Comparison of ENCODE assay signal across 18 cellular contexts in the genomic region with DNA sequence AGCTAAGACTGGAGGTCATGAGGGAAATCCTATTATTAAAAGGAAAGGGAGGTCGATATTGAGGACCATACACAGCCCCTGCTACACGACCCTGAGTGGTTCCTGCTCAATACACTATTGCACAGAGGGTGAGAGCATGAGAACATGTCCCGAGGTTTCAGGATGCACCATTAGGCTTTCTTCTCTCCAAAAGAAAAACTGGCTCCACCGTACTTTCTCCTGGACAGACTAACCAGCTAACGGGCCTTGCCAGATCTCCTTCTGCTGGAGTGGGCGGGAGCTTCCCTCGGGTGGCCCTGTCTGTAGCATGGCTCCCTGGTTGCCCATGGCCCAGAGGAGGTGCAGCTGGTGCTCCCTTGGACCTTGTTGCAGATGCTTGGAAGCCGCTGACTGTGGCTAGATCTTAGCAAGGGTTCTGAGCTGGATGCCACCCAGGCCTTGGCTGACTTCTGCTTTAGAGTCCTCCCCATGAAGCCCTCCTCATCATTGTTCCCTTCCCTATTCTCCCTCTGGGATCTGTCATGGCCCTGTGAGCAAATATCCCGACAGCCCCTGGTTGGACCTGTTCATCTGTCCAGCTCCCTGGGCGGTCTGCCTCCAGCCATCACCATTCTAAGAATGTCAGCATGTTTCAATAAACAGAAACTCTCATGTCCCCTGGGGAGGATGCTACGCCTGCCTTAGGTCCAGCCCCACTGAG. TPM values are rescaled to one million over a fixed set of nuclear protein-coding genes. Genes with fewer than 3 reads are reported as not detected.
DNase-seq lines count a peak whose midpoint lies in the region; FAIRE-seq and TF ChIP-seq lines count a peak whose summit lies in the region.
"Had no signal": no experiment of that assay in that cellular context is flagged by ENCODE, and none has a peak within 500 bp of the region (broad histone marks: within the 10 kb centered on the region; RNA-seq: fewer than 3 reads in every experiment).

No MANE protein-coding gene starts in this region.

- no peak overlapping the region for H3K27ac Mint-ChIP-seq in endodermal cell

- H3K9ac ChIP-seq in endodermal cell (ENCODE audit: extremely low read depth, low read length, poor library complexity, severe bottlenecking) = no peak overlapping the region

- peaks cover 9% of the 10 kb centered on the region for H3K4me1 Mint-ChIP-seq in endodermal cell

- H3K9me3 Mint-ChIP-seq in endodermal cell = no peaks in the 10 kb centered on the region

- peak; percentile 33 for DNase-seq in cardiac septum (ENCODE audit: low spot score)
- no peak for DNase-seq in right atrium auricular region (ENCODE audit: low spot score)
- DNase-seq in endodermal cell = peak; percentile 20
- DNase-seq in sigmoid colon = peak; percentile 38
- DNase-seq in erythroblast (lab: John Stamatoyannopoulos, UW) = no peak
- no peak for DNase-seq in thyroid gland
- DNase-seq in D721Med (ENCODE audit: insufficient read length, low spot score) = no peak
- DNase-seq: COR-L47, DMS153, NCI-H1417 treated with DMSO at 0.1 percent for 48 hours, NCI-H2029, NCI-H2171 treated with DMSO at 0.1 percent for 48 hours, NCI-H774 had no signal

- FAIRE-seq in D721Med (lab: Jason Lieb, UNC) = no peak
- FAIRE-seq: GM12892, K562 had no signal

- 90 to 98% methylated on average over 8 to 11 of the region's 11 CpGs for WGBS in endodermal cell (ENCODE audit: insufficient coverage in 1 of 2, insufficient read length in 1 of 2), 2 experiments
- 84 to 90% methylated on average over 11 of the region's 11 CpGs for WGBS in sigmoid colon, 2 donors
- 82 to 83% methylated on average over 9 to 11 of the region's 11 CpGs for WGBS in thyroid gland, 2 donors

- H3K27ac ChIP-seq in right atrium auricular region (no peak overlapping the region), endodermal cell (ENCODE audit: low read depth, low read length) (no peak overlapping the region), sigmoid colon (no peak overlapping the region), thyroid gland (no peak overlapping the region)
- H3K27ac ChIP-seq: C4-2B, RWPE1 had no signal

- no peak overlapping the region for H3K4me3 Mint-ChIP-seq in endodermal cell

- TF ChIP-seq POLR2A in sigmoid colon (IDR thresholded peaks at IDR 0.05) = no peak
- no peak for TF ChIP-seq POLR2A in erythroblast (IDR thresholded peaks at IDR 0.05; ENCODE audit: low read length)
- no peak for TF ChIP-seq POLR2A in thyroid gland (IDR thresholded peaks at IDR 0.05)

- peaks cover 6% of the 10 kb centered on the region for H3K27me3 Mint-ChIP-seq in endodermal cell (ENCODE audit: insufficient read depth)

- H3K4me1 ChIP-seq in right atrium auricular region = peaks cover 0 to 16% of the 10 kb centered on the region in 2 donors
- peaks cover 4% of the 10 kb centered on the region for H3K4me1 ChIP-seq in endodermal cell (ENCODE audit: control insufficient read depth, insufficient read depth, low read length)
- H3K4me1 ChIP-seq in sigmoid colon = no peaks in the 10 kb centered on the region
- H3K4me1 ChIP-seq in thyroid gland = peaks cover 7 to 10% of the 10 kb centered on the region in 2 donors

- TF ChIP-seq CTCF in right atrium auricular region (IDR thresholded peaks at IDR 0.05) (no peak), endodermal cell (conservative IDR thresholded peaks at IDR 0.05) (no peak), sigmoid colon (IDR thresholded peaks at IDR 0.05) (no peak), thyroid gland (IDR thresholded peaks at IDR 0.05) (no peak), D721Med (IDR thresholded peaks at IDR 0.05; ENCODE audit: insufficient read depth, missing control alignments) (no peak)

- intact Hi-C loops in cardiac septum (cut with DNase I) (no loop called here), sigmoid colon (cut with DNase I) (no loop called here), thyroid gland (cut with DNase I) (no loop called here)

- TF ChIP-seq EP300 in sigmoid colon (IDR thresholded peaks at IDR 0.05) = no peak

- no peaks in the 10 kb centered on the region for H3K36me3 Mint-ChIP-seq in endodermal cell (ENCODE audit: low read depth)

- no peaks in the 10 kb centered on the region for H3K9me3 ChIP-seq in right atrium auricular region
- H3K9me3 ChIP-seq in endodermal cell (ENCODE audit: control insufficient read depth, low read length) = no peaks in the 10 kb centered on the region
- H3K9me3 ChIP-seq in sigmoid colon = no peaks in the 10 kb centered on the region
- no peaks in the 10 kb centered on the region for H3K9me3 ChIP-seq in thyroid gland

- no peak overlapping the region for H3K4me3 ChIP-seq in right atrium auricular region
- no peak overlapping the region for H3K4me3 ChIP-seq in endodermal cell (ENCODE audit: low read length)
- no peak overlapping the region for H3K4me3 ChIP-seq in sigmoid colon
- H3K4me3 ChIP-seq in thyroid gland (replicated peaks in 1 of 3) = no peak overlapping the region
- H3K4me3 ChIP-seq: K562 had no signal

- H3K36me3 ChIP-seq in right atrium auricular region (no peaks in the 10 kb centered on the region), endodermal cell (ENCODE audit: control insufficient read depth, insufficient read depth, low read length) (no peaks in the 10 kb centered on the region), sigmoid colon (no peaks in the 10 kb centered on the region), thyroid gland (no peaks in the 10 kb centered on the region)

- H3K27me3 ChIP-seq in right atrium auricular region = no peaks in the 10 kb centered on the region
- H3K27me3 ChIP-seq in endodermal cell (ENCODE audit: control insufficient read depth, insufficient read depth, low read length, poor library complexity, severe bottlenecking) = no peaks in the 10 kb centered on the region
- H3K27me3 ChIP-seq in sigmoid colon = peaks cover 0 to 45% (median 0%) of the 10 kb centered on the region in 3 donors
- H3K27me3 ChIP-seq in thyroid gland = no peaks in the 10 kb centered on the region

RNA-seq across cellular contexts. Expression of a gene that starts 52.9 kb away (rescaled TPM):
- total RNA-seq in cardiac septum (not detected), right atrium auricular region (not detected), endodermal cell (1 to 10 TPM in 1 of 2 donors, under 1 TPM in 1; 0.99 to 1.6 TPM), sigmoid colon (not detected), thyroid gland (not detected)
- polyA plus RNA-seq in endodermal cell (2013, experiment 1 of 2) = 0.93 TPM
- polyA plus RNA-seq in endodermal cell (2013, experiment 2 of 2) = 0.41 TPM
- 1 to 10 TPM in 1 of 3 donors, under 1 TPM in 2; 0.46 to 1.8 (median 0.60) TPM for polyA plus RNA-seq in sigmoid colon
- total RNA-seq: H4 had no signal
- polyA plus RNA-seq: K562 had no signal

Comparison
In these comparisons a context has a peak if more than half of its experiments do, and no peak if none do; other contexts are left out.
1. DNase-seq: peak in cardiac septum (single experiment), endodermal cell (single experiment) and sigmoid colon (single experiment); none in right atrium auricular region (single experiment), erythroblast (0 of 2), thyroid gland (0 of 2) and D721Med (single experiment).